Comparison of ENCODE assay signal across 22 cellular contexts in genomic region chr11:27740362-27741024, GRCh38. TPM values are rescaled to one million over a fixed set of nuclear protein-coding genes. Genes with fewer than 3 reads are reported as not detected.
DNase-seq lines count a peak whose midpoint lies in the region; ATAC-seq, FAIRE-seq and TF ChIP-seq lines count a peak whose summit lies in the region.
"Had no signal": no experiment of that assay in that cellular context is flagged by ENCODE, and none has a peak within 500 bp of the region (broad histone marks: within the 10 kb centered on the region; RNA-seq: fewer than 3 reads in every experiment).

No MANE protein-coding gene starts in this region.

- peak; percentile 4 for DNase-seq in ELF-1 (ENCODE audit: low read depth, low spot score)
- DNase-seq in K562 (ENCODE audit: extremely low read depth in 1 of 4, low spot score in 3 of 4), result no peak
- no peak for DNase-seq in SKM-1 (lab: John Stamatoyannopoulos, UW; ENCODE audit: unreplicated experiment)
- DNase-seq in NCI-H345 treated with DMSO at 0.1 percent for 48 hours (lab: John Stamatoyannopoulos, UW; ENCODE audit: unreplicated experiment), result no peak
- DNase-seq in cortex of kidney (lab: John Stamatoyannopoulos, UW), result no peak
- DNase-seq in frontal cortex (ENCODE audit: low spot score in 2 of 2), result no peak
- DNase-seq: ACHN, AML-193, Caco-2, DMS153, HCEC 1CT, NCI-H1048, NCI-H1694, NCI-H2107, NCI-H446 treated with DMSO at 0.1 percent for 48 hours, NCI-H774, PC-9, T-helper 1 cell had no signal

- H3K79me2 ChIP-seq in K562 (ENCODE audit: control insufficient read depth, insufficient read depth, low read length), result no peaks in the 10 kb centered on the region

- H3K27ac ChIP-seq in HUES48 (ENCODE audit: low read depth, low read length) (peak overlapping the region; percentile 73), K562 (ENCODE audit: extremely low read depth, low read depth, low read length) (no peak overlapping the region), iPS-20b (ENCODE audit: low read length) (no peak overlapping the region)
- H3K27ac ChIP-seq: KMS-11, PC-9 had no signal

- no peaks in the 10 kb centered on the region for H3K9me3 ChIP-seq in HUES48 (ENCODE audit: control insufficient read depth, insufficient read depth, low read length)
- no peaks in the 10 kb centered on the region for H3K9me3 ChIP-seq in K562 (replicated peaks; ENCODE audit: control insufficient read depth, insufficient read depth, low read depth, low read length)
- no peaks in the 10 kb centered on the region for H3K9me3 ChIP-seq in iPS-20b (ENCODE audit: insufficient read depth, low read depth, low read length)
- H3K9me3 ChIP-seq: Caco-2 had no signal

- intact Hi-C loops in K562 (cut with micrococcal nuclease), result no loop called here

- no peak for TF ChIP-seq EP300 in K562 (IDR thresholded peaks at IDR 0.05; ENCODE audit: low read length)

- no peak for TF ChIP-seq POLR2A in K562 (conservative IDR thresholded peaks at IDR 0.05)

- H3K9me1 ChIP-seq in K562 (ENCODE audit: control insufficient read depth, insufficient read depth, low read length), result no peaks in the 10 kb centered on the region

- H3K4me1 ChIP-seq in HUES48 (ENCODE audit: control insufficient read depth, insufficient read depth, low read length), result peaks cover 26% of the 10 kb centered on the region
- no peaks in the 10 kb centered on the region for H3K4me1 ChIP-seq in K562 (replicated peaks in 1 of 2; ENCODE audit: control insufficient read depth in 2 of 2, insufficient read depth in 2 of 2, low read length in 2 of 2)
- peaks cover 23% of the 10 kb centered on the region for H3K4me1 ChIP-seq in iPS-20b (ENCODE audit: insufficient read depth, low read length)
- H3K4me1 ChIP-seq: Caco-2 had no signal

- no peak for TF ChIP-seq CTCF in K562 (IDR thresholded peaks at IDR 0.05 in 2 of 3, conservative IDR thresholded peaks at IDR 0.05 in 1 of 3; ENCODE audit: insufficient read depth in 2 of 3, low read depth in 1 of 3, low read length in 3 of 3)

- in situ Hi-C loops in K562 (cut with MboI), result no loop called here

- H3K9ac ChIP-seq in HUES48 (ENCODE audit: low read depth, low read length), result no peak overlapping the region
- H3K9ac ChIP-seq in K562 (ENCODE audit: insufficient read depth in 1 of 2, low read depth in 2 of 2, low read length in 2 of 2), result no peak overlapping the region
- peak overlapping the region; percentile 35; the same call in 1 of the 2 replicates for H3K9ac ChIP-seq in iPS-20b (ENCODE audit: low read depth, low read length)
- H3K9ac ChIP-seq: KMS-11 had no signal

- TF ChIP-seq RAD21 in K562 (CRISPR knock-in tag; conservative IDR thresholded peaks at IDR 0.05 in 1 of 2, IDR thresholded peaks at IDR 0.05 in 1 of 2), result no peak

- H4K20me1 ChIP-seq in K562 (replicated peaks; ENCODE audit: control insufficient read depth, insufficient read depth, low read length), result no peaks in the 10 kb centered on the region

- POLR2A ChIA-PET in K562 (lab: Yijun Ruan, JAX), result no interaction called here

- ATAC-seq in K562, result no peak
- ATAC-seq: HepG2 had no signal

- no peak overlapping the region for H2AFZ ChIP-seq in K562 (ENCODE audit: low read depth, low read length)
- H2AFZ ChIP-seq: PC-9 had no signal

- WGBS in K562 (ENCODE audit: insufficient coverage, low coverage, missing lambda C conversion rate), result under 1% methylated on average over 7 of the region's 7 CpGs

- no TSS peak for BruUV-seq in K562 (replicated peaks; lab: Mats Ljungman, UMichigan)

- H3K4me3 ChIP-seq in HUES48 (ENCODE audit: low read depth, low read length), result peak overlapping the region; percentile 39
- no peak overlapping the region for H3K4me3 ChIP-seq in K562
- peak overlapping the region; percentile 47; the same call in 1 of the 2 replicates for H3K4me3 ChIP-seq in iPS-20b (ENCODE audit: low read length)
- H3K4me3 ChIP-seq: PC-9 had no signal

- CTCF ChIA-PET in K562 (lab: Yijun Ruan, JAX; ENCODE audit: low intra/inter-chr PET ratio), result no interaction called here

- peaks cover 28% of the 10 kb centered on the region; the same call in 1 of the 2 replicates for H3K27me3 ChIP-seq in HUES48 (ENCODE audit: control insufficient read depth, insufficient read depth, low read length)
- no peaks in the 10 kb centered on the region for H3K27me3 ChIP-seq in K562 (ENCODE audit: control insufficient read depth in 2 of 2, insufficient read depth in 2 of 2, low read length in 2 of 2)
- peaks cover 6% of the 10 kb centered on the region for H3K27me3 ChIP-seq in iPS-20b (ENCODE audit: insufficient read depth, low read length)

- H3K4me2 ChIP-seq in K562 (ENCODE audit: insufficient read depth, low read length), result no peak overlapping the region
- H3K4me2 ChIP-seq: KMS-11, PC-9 had no signal

- FAIRE-seq in K562 (lab: Jason Lieb, UNC) (no peak), frontal cortex (lab: Jason Lieb, UNC) (no peak)
- FAIRE-seq: HepG2 had no signal

- H3K36me3 ChIP-seq in HUES48 (ENCODE audit: control insufficient read depth, insufficient read depth, low read length) (no peaks in the 10 kb centered on the region), K562 (ENCODE audit: control insufficient read depth, insufficient read depth, low read length) (no peaks in the 10 kb centered on the region), iPS-20b (ENCODE audit: insufficient read depth, low read depth, low read length) (no peaks in the 10 kb centered on the region)

TF ChIP-seq in K562, 482 proteins besides CTCF, POLR2A, EP300 and RAD21:
- TF ChIP-seq GTF3C2 (IDR thresholded peaks at IDR 0.05; ENCODE audit: borderline replicate concordance, extremely low read depth, insufficient read length) (no peak), TAF7 (tag; IDR thresholded peaks at IDR 0.05) (no peak), SP2 (IDR thresholded peaks at IDR 0.05; ENCODE audit: extremely low read depth, low read depth, low read length, poor library complexity, severe bottlenecking) (no peak), ZNF444 (CRISPR knock-in tag; IDR thresholded peaks at IDR 0.05) (no peak), NFIC (IDR thresholded peaks at IDR 0.05) (peak; percentile 32; the same call in 1 of the 2 replicates), HEY1 (CRISPR knock-in tag; IDR thresholded peaks at IDR 0.05; ENCODE audit: borderline replicate concordance) (no peak)
TF ChIP-seq in K562: peak in this region for 1.

RNA-seq across cellular contexts. Expression of gene BDNF, which starts 40.2 kb away (rescaled TPM):
- total RNA-seq in K562 (2011; cell fraction: chromatin; rRNA removed; ENCODE audit: low replicate concordance), result not detected in 2 replicates
- total RNA-seq in K562 (2011; cell fraction: nucleolus; rRNA removed), result not detected in 2 replicates
- total RNA-seq in K562 (2011; cell fraction: nucleoplasm; rRNA removed), result not detected in 2 replicates
- total RNA-seq in K562 (2014; rRNA removed) (not detected in 2 replicates), K562 (2014; rRNA removed; fragmentation: Illumina TruSeq; extraction: Trizol) (not detected in 2 replicates), K562 (2015; rRNA removed; fragmentation: Illumina TruSeq; extraction: Trizol) (not detected in 2 replicates), K562 (2021) (0.04 and 0.07 TPM in 2 replicates), frontal cortex (12.6 TPM)
- polyA plus RNA-seq in K562 (2011; rRNA removed) (not detected in 2 replicates), K562 (2014; fragmentation: Illumina TruSeq; extraction: Trizol) (not detected in 2 replicates), K562 (2014; fragmentation: Nextera tagmentation; extraction: Ambion mirVana) (not detected), K562 (2014; rRNA removed) (not detected in 2 replicates)
- polyA plus RNA-seq in K562 (2011; cell fraction: cytosol; rRNA removed), result not detected in 2 replicates
- polyA plus RNA-seq in K562 (2011; cell fraction: nucleus; rRNA removed), result not detected in 2 replicates
- not detected in 2 replicates for polyA plus RNA-seq in K562 (2012)
- not detected in 2 replicates for polyA minus RNA-seq in K562 (2011; rRNA and poly(A)+ RNA removed)
- polyA minus RNA-seq in K562 (2011; cell fraction: cytosol; rRNA and poly(A)+ RNA removed), result not detected in 2 replicates
- not detected in 2 replicates for polyA minus RNA-seq in K562 (2011; cell fraction: nucleus; rRNA and poly(A)+ RNA removed)
- polyA plus RNA-seq: HepG2 had no signal

Comparison
In these comparisons a context has a peak if more than half of its experiments do, and no peak if none do; other contexts are left out.
1. RNA of gene BDNF, which starts 40.2 kb away (total RNA-seq): 12.6 TPM in frontal cortex (single experiment); 0.04 to 0.07 TPM in K562; every median in the first group is over 10 times any median in the second.